In the genomic region with DNA sequence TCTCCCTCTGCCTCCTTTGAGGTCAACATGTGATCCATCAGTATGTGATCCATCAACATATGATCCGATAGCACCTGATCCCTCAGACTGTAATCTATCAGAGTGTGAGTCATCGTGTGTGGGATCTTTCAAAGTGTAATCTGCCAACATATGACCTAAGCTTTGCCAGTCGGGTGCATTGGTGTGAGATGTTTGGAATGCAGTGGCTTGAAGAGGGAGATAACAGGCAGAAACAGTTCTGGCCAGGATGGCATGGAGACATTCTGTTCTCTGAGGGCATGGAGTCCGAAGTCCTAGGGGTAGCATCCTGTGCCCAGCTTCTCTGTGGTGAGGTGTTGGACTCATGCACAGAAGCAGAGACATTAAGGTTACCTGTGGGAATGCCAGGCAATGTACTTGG, we compare ENCODE assay signal across 21 cellular contexts.
DNase-seq lines count a peak whose midpoint lies in the region; ATAC-seq, FAIRE-seq and TF ChIP-seq lines count a peak whose summit lies in the region.
"Had no signal": no experiment of that assay in that cellular context is flagged by ENCODE, and none has a peak within 500 bp of the region (broad histone marks: within the 10 kb centered on the region; RNA-seq: fewer than 3 reads in every experiment).

No MANE protein-coding gene starts in this region.

- H2AFZ ChIP-seq in astrocyte (ENCODE audit: low read depth, low read length) (peak overlapping the region; percentile 9), trophoblast cell (ENCODE audit: insufficient read depth, low read length, poor library complexity) (no peak overlapping the region)

- no peak for FAIRE-seq in astrocyte (lab: Jason Lieb, UNC)

- 20 to 42% (median 31%) methylated on average over 4 of the region's 4 CpGs for WGBS in heart left ventricle, 4 donors
- WGBS in trophoblast cell (ENCODE audit: extremely low coverage, insufficient coverage, insufficient read length), result no CpG with 5 or more reads among the region's 4 CpGs

- H3K36me3 Mint-ChIP-seq in astrocyte (ENCODE audit: low read depth, unreplicated experiment), result no peaks in the 10 kb centered on the region
- H3K36me3 Mint-ChIP-seq in chondrocyte (ENCODE audit: low read depth), result no peaks in the 10 kb centered on the region
- H3K36me3 Mint-ChIP-seq: activated naive CD4-positive, alpha-beta T cell treated with anti-CD3 and anti-CD28 coated beads, Interleukin-2, amount 50 U/mL, for 72 hours; naive B cell; type B pancreatic cell had no signal

- no peak for TF ChIP-seq POLR2A in heart left ventricle (IDR thresholded peaks at IDR 0.05)

- H3K79me2 ChIP-seq in astrocyte (ENCODE audit: insufficient read depth, low read length) (no peaks in the 10 kb centered on the region), trophoblast cell (ENCODE audit: control insufficient read depth, insufficient read depth, low read length, poor library complexity) (no peaks in the 10 kb centered on the region)

- H3K9ac ChIP-seq in astrocyte (ENCODE audit: low read length) (no peak overlapping the region), trophoblast cell (ENCODE audit: low read length) (peak overlapping the region; percentile 16)

- H3K79me1 ChIP-seq in trophoblast cell (ENCODE audit: low read length), result no peaks in the 10 kb centered on the region

- H3K4ac ChIP-seq in trophoblast cell (ENCODE audit: low read depth, low read length), result no peak overlapping the region

- intact Hi-C loops in heart left ventricle (cut with DNase I), result loop anchor here in 4 of 10 donors (5.0 to 10.0 kb wide), 3 partner anchors 205 to 212 kb away; no protein-coding TSS in a partner anchor

- TF ChIP-seq CTCF in astrocyte (IDR thresholded peaks at IDR 0.05; ENCODE audit: insufficient read depth, low read depth, low read length) (no peak), heart left ventricle (IDR thresholded peaks at IDR 0.05) (no peak), chondrocyte (IDR thresholded peaks at IDR 0.05) (no peak)

- H3K18ac ChIP-seq in trophoblast cell (ENCODE audit: low read length), result no peak overlapping the region

- H3K27me3 ChIP-seq in astrocyte (ENCODE audit: insufficient read depth, low read length), result no peaks in the 10 kb centered on the region
- H3K27me3 ChIP-seq in heart left ventricle, result no peaks in the 10 kb centered on the region
- no peaks in the 10 kb centered on the region for H3K27me3 ChIP-seq in trophoblast cell (ENCODE audit: insufficient read depth, low read length)
- H3K27me3 ChIP-seq: ovary, Peyer's patch, stomach had no signal

- H3K4me3 Mint-ChIP-seq in astrocyte (ENCODE audit: unreplicated experiment) (no peak overlapping the region), chondrocyte (ENCODE audit: unreplicated experiment) (no peak overlapping the region)
- H3K4me3 Mint-ChIP-seq: activated CD4-positive, alpha-beta T cell treated with anti-CD3 and anti-CD28 coated beads for 36 hours; B cell; naive B cell; type B pancreatic cell had no signal

- DNase-seq in HT1080 (ENCODE audit: low read depth), result peak; percentile 17
- peak; percentile 46 for DNase-seq in astrocyte (ENCODE audit: low read depth)
- peak in 4 of 5 donors; percentile 11 to 57 (median 25) for DNase-seq in heart left ventricle
- no peak for DNase-seq in trophoblast cell
- no peak for DNase-seq in H4 (ENCODE audit: low spot score)
- DNase-seq in chondrocyte (ENCODE audit: low spot score), result no peak
- DNase-seq in stimulated activated CD4-positive, alpha-beta T cell treated with anti-CD3 and anti-CD28 coated beads, Interleukin-12 subunit alpha, Interleukin-12 subunit beta, amount 100 ng/mL, for 4 hours, result no peak
- DNase-seq: activated CD4-positive, alpha-beta T cell treated with anti-CD3 and anti-CD28 coated beads for 36 hours; erythroblast; GF-D8; naive B cell; NCI-H1694 treated with DMSO at 0.1 percent for 48 hours; ovary; stimulated activated CD4-positive, alpha-beta T cell treated with anti-CD3 and anti-CD28 coated beads, Interleukin-2, amount 100 ng/mL, for 48 hours; stomach had no signal

- peak overlapping the region; percentile 80 for H3K23ac ChIP-seq in trophoblast cell (ENCODE audit: low read length)

- peak; percentile 90 to 97 (median 96) for ATAC-seq in heart left ventricle
- ATAC-seq: activated CD4-positive, alpha-beta T cell treated with anti-CD3 and anti-CD28 coated beads for 36 hours; activated naive CD4-positive, alpha-beta T cell treated with anti-CD3 and anti-CD28 coated beads, Interleukin-2, amount 50 U/mL, for 72 hours had no signal

- no peaks in the 10 kb centered on the region for H3K4me1 Mint-ChIP-seq in astrocyte (ENCODE audit: low read depth, unreplicated experiment)
- H3K4me1 Mint-ChIP-seq in chondrocyte (ENCODE audit: low read depth), result no peaks in the 10 kb centered on the region
- H3K4me1 Mint-ChIP-seq: activated CD4-positive, alpha-beta T cell treated with anti-CD3 and anti-CD28 coated beads for 36 hours; B cell; naive B cell had no signal

- no peak overlapping the region for H2AK5ac ChIP-seq in trophoblast cell (ENCODE audit: low read length)

- H3K4me1 ChIP-seq in astrocyte (ENCODE audit: insufficient read depth, low read length) (no peaks in the 10 kb centered on the region), heart left ventricle (peaks cover 0 to 10% (median 0%) of the 10 kb centered on the region in 12 donors), trophoblast cell (ENCODE audit: control insufficient read depth in 1 of 2, insufficient read depth in 2 of 2, low read length in 2 of 2) (no peaks in the 10 kb centered on the region)
- H3K4me1 ChIP-seq: Peyer's patch, stomach had no signal

- no peaks in the 10 kb centered on the region for H3K9me3 ChIP-seq in astrocyte (ENCODE audit: insufficient read depth, low read depth, low read length)
- H3K9me3 ChIP-seq in heart left ventricle, result no peaks in the 10 kb centered on the region
- no peaks in the 10 kb centered on the region for H3K9me3 ChIP-seq in trophoblast cell (ENCODE audit: insufficient read depth, low read depth, low read length)
- H3K9me3 ChIP-seq: ovary, Peyer's patch, stomach had no signal

- H3K27ac Mint-ChIP-seq in astrocyte (ENCODE audit: unreplicated experiment) (no peak overlapping the region), chondrocyte (ENCODE audit: unreplicated experiment) (no peak overlapping the region)
- H3K27ac Mint-ChIP-seq: activated CD4-positive, alpha-beta T cell treated with anti-CD3 and anti-CD28 coated beads for 36 hours; activated naive CD4-positive, alpha-beta T cell treated with anti-CD3 and anti-CD28 coated beads, Interleukin-2, amount 50 U/mL, for 72 hours; B cell; naive B cell; type B pancreatic cell had no signal

- no peaks in the 10 kb centered on the region for H3K9me3 Mint-ChIP-seq in astrocyte (ENCODE audit: unreplicated experiment)
- no peaks in the 10 kb centered on the region for H3K9me3 Mint-ChIP-seq in chondrocyte (ENCODE audit: low read depth)
- H3K9me3 Mint-ChIP-seq: type B pancreatic cell had no signal

- no peaks in the 10 kb centered on the region for H3K27me3 Mint-ChIP-seq in astrocyte (ENCODE audit: low read depth, unreplicated experiment)
- no peaks in the 10 kb centered on the region for H3K27me3 Mint-ChIP-seq in chondrocyte (ENCODE audit: low read depth)
- H3K27me3 Mint-ChIP-seq: activated CD4-positive, alpha-beta T cell treated with anti-CD3 and anti-CD28 coated beads for 36 hours; B cell; naive B cell; type B pancreatic cell had no signal

- H4K12ac ChIP-seq in trophoblast cell (ENCODE audit: low read depth, low read length), result no peak overlapping the region

- H3K4me3 ChIP-seq in astrocyte (ENCODE audit: insufficient read depth, low read depth, low read length) (no peak overlapping the region), heart left ventricle (no peak overlapping the region), trophoblast cell (ENCODE audit: low read depth, low read length) (no peak overlapping the region)
- H3K4me3 ChIP-seq: lung, ovary, Peyer's patch, skin epidermis, stomach had no signal

- H2BK12ac ChIP-seq in trophoblast cell (ENCODE audit: low read length), result no peak overlapping the region

- no peak overlapping the region for H4K8ac ChIP-seq in trophoblast cell (ENCODE audit: low read depth, low read length)

- H3K27ac ChIP-seq in astrocyte (ENCODE audit: low read depth, low read length) (no peak overlapping the region), heart left ventricle (peak overlapping the region in 5 of 12 donors; percentile 5 to 77 (median 63)), trophoblast cell (ENCODE audit: low read depth, low read length) (no peak overlapping the region)
- H3K27ac ChIP-seq: ovary, Peyer's patch, skin epidermis, stomach had no signal

- H2BK120ac ChIP-seq in trophoblast cell (ENCODE audit: insufficient read depth, low read length, poor library complexity), result no peak overlapping the region

- H4K91ac ChIP-seq in trophoblast cell (ENCODE audit: low read depth, low read length), result no peak overlapping the region

- H3K14ac ChIP-seq in trophoblast cell (ENCODE audit: low read length), result no peak overlapping the region

- H3K36me3 ChIP-seq in astrocyte (ENCODE audit: insufficient read depth, low read length), result no peaks in the 10 kb centered on the region
- no peaks in the 10 kb centered on the region for H3K36me3 ChIP-seq in heart left ventricle
- no peaks in the 10 kb centered on the region for H3K36me3 ChIP-seq in trophoblast cell (ENCODE audit: control insufficient read depth in 1 of 2, insufficient read depth in 2 of 2, low read length in 2 of 2)
- H3K36me3 ChIP-seq: ovary, Peyer's patch, stomach had no signal

- H2BK5ac ChIP-seq in trophoblast cell (ENCODE audit: low read depth, low read length, poor library complexity), result no peak overlapping the region

- H4K20me1 ChIP-seq in astrocyte (ENCODE audit: insufficient read depth, low read length), result no peaks in the 10 kb centered on the region

- H3K4me2 ChIP-seq in astrocyte (ENCODE audit: low read length) (no peak overlapping the region), trophoblast cell (ENCODE audit: low read length) (no peak overlapping the region)

Comparison
In these comparisons a context has a peak if more than half of its experiments do, and no peak if none do; other contexts are left out.
1. DNase-seq: peak in HT1080 (single experiment), astrocyte (single experiment) and heart left ventricle (4 of 5); none in trophoblast cell (0 of 2), H4 (single experiment), chondrocyte (single experiment) and stimulated activated CD4-positive, alpha-beta T cell treated with anti-CD3 and anti-CD28 coated beads, Interleukin-12 subunit alpha, Interleukin-12 subunit beta, amount 100 ng/mL, for 4 hours (single experiment).